13 cellular contexts compared by ENCODE assay signal in the genomic region with DNA sequence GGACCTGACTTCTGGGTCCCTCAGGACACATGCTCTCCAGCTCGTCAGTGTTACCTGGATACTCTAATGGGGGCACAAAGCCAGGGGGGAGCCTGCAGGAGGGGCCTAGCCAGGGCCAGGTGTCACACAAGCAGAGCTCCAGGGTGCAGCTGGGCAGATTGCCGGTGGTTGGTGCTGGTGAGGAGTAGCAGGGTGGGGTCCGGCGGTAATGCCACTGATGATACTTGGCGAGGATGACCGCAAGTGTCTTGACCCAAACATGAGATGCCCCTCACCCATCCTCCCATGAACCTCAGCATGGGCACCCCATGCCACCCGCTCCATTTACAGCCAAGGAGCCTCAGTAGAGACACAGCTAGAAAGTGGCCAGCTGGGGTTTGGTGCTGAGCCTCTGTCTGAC.
"Had no signal": no experiment of that assay in that cellular context is flagged by ENCODE, and none has a peak within 500 bp of the region (broad histone marks: within the 10 kb centered on the region; RNA-seq: fewer than 3 reads in every experiment).

No MANE protein-coding gene starts in this region.

- H3K36me3 ChIP-seq: esophagus squamous epithelium, gastroesophageal sphincter had no signal

- H3K4me1 Mint-ChIP-seq: natural killer cell had no signal

- H3K36me3 Mint-ChIP-seq: natural killer cell had no signal

- ATAC-seq: gastroesophageal sphincter, natural killer cell had no signal

- H3K9me3 ChIP-seq: esophagus squamous epithelium, gastroesophageal sphincter had no signal

- H3K4me3 Mint-ChIP-seq: natural killer cell had no signal

- H3K4me3 ChIP-seq: esophagus squamous epithelium, gastroesophageal sphincter had no signal

- DNase-seq: cerebellar nuclear complex; dermis blood vessel endothelial cell; esophagus squamous epithelium; foreskin fibroblast; glutamatergic neuron; islet precursor cell; natural killer cell; small intestine; stimulated activated CD4-positive, alpha-beta T cell treated with anti-CD3 and anti-CD28 coated beads, Interleukin-12 subunit alpha, Interleukin-12 subunit beta, amount 100 ng/mL, for 4 hours; stimulated activated naive CD4-positive, alpha-beta T cell; trophoblast cell had no signal

- H3K9me3 Mint-ChIP-seq: natural killer cell had no signal

- H3K9ac ChIP-seq: parathyroid adenoma had no signal

- H3K4me1 ChIP-seq: parathyroid adenoma had no signal

- H3K27ac ChIP-seq: esophagus squamous epithelium, gastroesophageal sphincter, parathyroid adenoma had no signal

- H3K27me3 ChIP-seq: esophagus squamous epithelium, gastroesophageal sphincter had no signal

- H3K27ac Mint-ChIP-seq: natural killer cell had no signal
